Comparison of ENCODE assay signal across 10 cellular contexts in genomic region chr1:3775498-3776230, GRCh38. TPM values are rescaled to one million over a fixed set of nuclear protein-coding genes. Genes with fewer than 3 reads are reported as not detected.
DNase-seq lines count a peak whose midpoint lies in the region; ATAC-seq and TF ChIP-seq lines count a peak whose summit lies in the region.
"Had no signal": no experiment of that assay in that cellular context is flagged by ENCODE, and none has a peak within 500 bp of the region (broad histone marks: within the 10 kb centered on the region; RNA-seq: fewer than 3 reads in every experiment).

No MANE protein-coding gene starts in this region.

- no peaks in the 10 kb centered on the region for H3K36me3 ChIP-seq in uterus

- H3K4me3 Mint-ChIP-seq in memory B cell: peak overlapping the region; percentile 56

- peak; percentile 68 for TF ChIP-seq CTCF in VCaP (conservative IDR thresholded peaks at IDR 0.05)
- no peak for TF ChIP-seq CTCF in uterus (IDR thresholded peaks at IDR 0.05)

- ATAC-seq in memory B cell (ENCODE audit: low read depth) (peak; percentile 50), HG02884 (IDR thresholded peaks at IDR 0.05; ENCODE audit: unreplicated experiment) (no peak)

- H3K36me3 Mint-ChIP-seq in memory B cell: peaks cover 10% of the 10 kb centered on the region

- no peak for TF ChIP-seq POLR2A in uterus (IDR thresholded peaks at IDR 0.05)

- peaks cover 15% of the 10 kb centered on the region for H3K4me1 Mint-ChIP-seq in memory B cell

- H3K9me3 ChIP-seq in uterus: no peaks in the 10 kb centered on the region
- H3K9me3 ChIP-seq: suprapubic skin had no signal

- no peaks in the 10 kb centered on the region for H3K9me3 Mint-ChIP-seq in memory B cell

- no peaks in the 10 kb centered on the region for H3K27me3 ChIP-seq in uterus

- H3K27ac ChIP-seq in VCaP (peak overlapping the region; percentile 44; the same call in 1 of the 2 replicates), uterus (peak overlapping the region in 1 of 2 donors; percentile 25)
- H3K27ac ChIP-seq: suprapubic skin had no signal

- no peak overlapping the region for H3K4me3 ChIP-seq in uterus
- H3K4me3 ChIP-seq: suprapubic skin had no signal

- H3K27ac Mint-ChIP-seq in memory B cell: no peak overlapping the region

- peaks cover 0 to 10% of the 10 kb centered on the region in 2 donors for H3K4me1 ChIP-seq in uterus

- intact Hi-C loops in uterus (cut with DNase I; ENCODE audit: low total_unique reads): no loop called here

- no peaks in the 10 kb centered on the region for H3K27me3 Mint-ChIP-seq in memory B cell

- peak; percentile 67 for DNase-seq in activated CD8-positive, alpha-beta memory T cell treated with anti-CD3 and anti-CD28 coated beads for 24 hours
- no peak for DNase-seq in activated CD8-positive, alpha-beta memory T cell treated with anti-CD3 and anti-CD28 coated beads, Interleukin-2, amount 50 U/mL, for 4 hours
- peak; percentile 61 to 65 for DNase-seq in NCI-H1930 (lab: John Stamatoyannopoulos, UW)
- peak; percentile 24 for DNase-seq in effector CD4-positive, alpha-beta T cell
- peak in 1 of 2 donors; percentile 48 for DNase-seq in memory B cell (ENCODE audit: low spot score in 2 of 2)
- peak; percentile 36 to 49 for DNase-seq in uterus

RNA-seq across cellular contexts. Expression of gene SMIM1, which starts 3.1 kb away (rescaled TPM):
- 10 to 100 TPM in 1 of 4 donors, 1 to 10 TPM in 1, not detected in 2; 4.4 to 15.4 TPM for total RNA-seq in uterus

RNA-seq across cellular contexts. Expression of gene LRRC47, which starts 20.6 kb away (rescaled TPM):
- total RNA-seq in uterus: 10 to 100 TPM; 19.0 to 44.7 (median 37.4) TPM

RNA-seq across cellular contexts. Expression of gene CCDC27, which starts 23.4 kb away (rescaled TPM):
- total RNA-seq in uterus: not detected
- total RNA-seq: dermis microvascular lymphatic vessel endothelial cell, suprapubic skin had no signal
